In genomic region chr14:28913056-28913455, GRCh38 we compare ENCODE assay signal across 8 cellular contexts.
"Had no signal": no experiment of that assay in that cellular context is flagged by ENCODE, and none has a peak within 500 bp of the region (broad histone marks: within the 10 kb centered on the region; RNA-seq: fewer than 3 reads in every experiment).

No MANE protein-coding gene starts in this region.

- H3K4me3 ChIP-seq: GM12878 had no signal

- DNase-seq: GDM1, GF-D8 had no signal

- FAIRE-seq: G401.6, GM12878, GM12891, GM12892, GM18507, GM19239 had no signal

- ATAC-seq: GM12878 had no signal
